Comparison of ENCODE assay signal across 28 cellular contexts in the genomic region with DNA sequence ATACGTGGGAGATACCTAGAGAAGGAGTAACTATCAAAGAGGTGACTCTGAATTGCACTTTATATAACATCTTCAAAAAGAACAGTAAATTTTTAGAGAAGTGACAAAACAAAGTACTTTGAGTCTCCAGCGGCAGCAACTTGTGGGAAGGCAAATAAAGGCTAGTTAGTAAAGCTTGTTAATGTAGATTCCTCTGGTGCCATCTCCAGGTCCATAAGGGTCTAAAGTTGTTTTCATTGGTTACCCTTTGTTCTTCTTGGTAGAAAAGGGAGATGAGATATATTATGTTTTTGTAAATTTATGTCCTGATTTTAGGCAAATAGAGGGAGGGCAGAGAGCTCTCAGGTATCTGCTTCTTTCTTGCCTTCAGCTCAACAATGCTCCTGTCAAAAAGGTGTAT.
"Had no signal": no experiment of that assay in that cellular context is flagged by ENCODE, and none has a peak within 500 bp of the region (broad histone marks: within the 10 kb centered on the region; RNA-seq: fewer than 3 reads in every experiment).

No MANE protein-coding gene starts in this region.

- H3K4me2 ChIP-seq: PC-9 had no signal

- H3K4me1 ChIP-seq: ascending aorta, breast epithelium had no signal

- H3K9me3 ChIP-seq: ascending aorta had no signal

- FAIRE-seq: RCC 7860, TTC549 had no signal

- H3K36me3 ChIP-seq: ascending aorta, breast epithelium had no signal

- ATAC-seq: activated CD8-positive, alpha-beta T cell treated with anti-CD3 and anti-CD28 coated beads, Interleukin-2, amount 10 ng/mL, durations not matched to agents 7 days and 5 days; Right ventricle myocardium inferior had no signal

- H3K4me3 ChIP-seq: ascending aorta, breast epithelium, PC-9 had no signal

- DNase-seq: activated CD4-positive, alpha-beta T cell treated with anti-CD3 and anti-CD28 coated beads, Interleukin-2, amount 10 ng/mL, durations not matched to agents 7 days and 5 days; activated CD4-positive, alpha-beta T cell treated with anti-CD3 and anti-CD28 coated beads, Interleukin-2, amount 50 U/mL, for 48 hours; activated CD8-positive, alpha-beta T cell treated with anti-CD3 and anti-CD28 coated beads, Interleukin-2, amount 10 ng/mL, durations not matched to agents 7 days and 5 days; activated gamma-delta T cell; activated naive CD4-positive, alpha-beta T cell treated with Interleukin-2 at 50 U/mL for 16 hours; activated naive CD8-positive, alpha-beta T cell treated with anti-CD3 and anti-CD28 coated beads, Interleukin-2, amount 10 ng/mL, durations not matched to agents 7 days and 5 days; activated T-cell treated with anti-CD3 and anti-CD28 coated beads, Interleukin-2, amount 50 U/mL, for 24 hours; amygdala; Kasumi-1; NCI-H1092 treated with DMSO at 0.1 percent for 48 hours; NCI-H1417; NCI-H146; NCI-H187; NCI-H2029 treated with DMSO at 0.1 percent for 48 hours; NCI-H2107; NCI-H2171; NCI-H510A; NCI-H526; NCI-H748 treated with DMSO at 0.1 percent for 48 hours; NK-92 treated with Interleukin-12 subunit alpha and Interleukin-12 subunit beta, amount 100 ng/mL, for 24 hours; PC-9; SIG-M5 had no signal

- H2AFZ ChIP-seq: PC-9 had no signal

- H3K27ac ChIP-seq: ascending aorta, breast epithelium, PC-9, RWPE1 had no signal

- H3K27me3 ChIP-seq: ascending aorta, breast epithelium had no signal
